In genomic region chr3:13525827-13526625, GRCh38 we compare ENCODE assay signal across 12 cellular contexts. TPM values are rescaled to one million over a fixed set of nuclear protein-coding genes. Genes with fewer than 3 reads are reported as not detected.
DNase-seq lines count a peak whose midpoint lies in the region; ATAC-seq and TF ChIP-seq lines count a peak whose summit lies in the region.
"Had no signal": no experiment of that assay in that cellular context is flagged by ENCODE, and none has a peak within 500 bp of the region (broad histone marks: within the 10 kb centered on the region; RNA-seq: fewer than 3 reads in every experiment).

No MANE protein-coding gene starts in this region.

- peaks cover 8% of the 10 kb centered on the region for H3F3A ChIP-seq in smooth muscle cell (ENCODE audit: low read depth)

- DNase-seq in mammary epithelial cell: peak; percentile 61
- no peak for DNase-seq in smooth muscle cell (lab: John Stamatoyannopoulos, UW; ENCODE audit: unreplicated experiment)
- no peak for DNase-seq in HPDE6-E6E7 (ENCODE audit: extremely low spot score)
- DNase-seq in activated CD8-positive, alpha-beta memory T cell treated with anti-CD3 and anti-CD28 coated beads, Interleukin-2, amount 10 ng/mL, durations not matched to agents 7 days and 5 days: no peak
- DNase-seq: activated CD4-positive, alpha-beta T cell treated with anti-CD3 and anti-CD28 coated beads for 36 hours; activated naive CD4-positive, alpha-beta T cell treated with anti-CD3 and anti-CD28 coated beads, Interleukin-2, amount 50 U/mL, for 16 hours; effector CD4-positive, alpha-beta T cell; SHP77 had no signal

- H3K4me1 Mint-ChIP-seq in activated CD8-positive, alpha-beta memory T cell treated with anti-CD3 and anti-CD28 coated beads, Interleukin-2, amount 10 ng/mL, durations not matched to agents 7 days and 5 days: no peaks in the 10 kb centered on the region
- H3K4me1 Mint-ChIP-seq: activated CD4-positive, alpha-beta T cell treated with anti-CD3 and anti-CD28 coated beads for 36 hours had no signal

- intact Hi-C loops in mammary epithelial cell (cut with micrococcal nuclease): no loop called here

- H3K36me3 Mint-ChIP-seq in activated CD8-positive, alpha-beta memory T cell treated with anti-CD3 and anti-CD28 coated beads, Interleukin-2, amount 10 ng/mL, durations not matched to agents 7 days and 5 days: no peaks in the 10 kb centered on the region

- peaks cover 4% of the 10 kb centered on the region for H3K9me3 Mint-ChIP-seq in activated CD8-positive, alpha-beta memory T cell treated with anti-CD3 and anti-CD28 coated beads, Interleukin-2, amount 10 ng/mL, durations not matched to agents 7 days and 5 days (ENCODE audit: low read depth)

- CTCF ChIA-PET in HEK293 (lab: Yijun Ruan, JAX): interaction anchor here (0.7 to 1.3 kb wide), 6 partner anchors 13 to 355 kb away, joined by 3 to 5 read pairs (median 4); no protein-coding TSS in a partner anchor
- CTCF ChIA-PET in mammary epithelial cell (lab: Charles Lee; ENCODE audit: low non-redundant PET): no interaction called here
- CTCF ChIA-PET in activated CD8-positive, alpha-beta memory T cell treated with anti-CD3 and anti-CD28 coated beads, Interleukin-2, amount 10 ng/mL, durations not matched to agents 7 days and 5 days (lab: Charles Lee): interaction anchor here (1.4 to 2.4 kb wide), 2 partner anchors 19 to 30 kb away, joined by 4 to 7 read pairs; no protein-coding TSS in a partner anchor

- H3K27ac ChIP-seq in HEK293 (ENCODE audit: extremely low read depth, low read depth, low read length) (no peak overlapping the region), mammary epithelial cell (ENCODE audit: insufficient read depth, low read depth, low read length) (peak overlapping the region; percentile 29), smooth muscle cell (ENCODE audit: low read depth) (peak overlapping the region; percentile 78)

- POLR2A ChIA-PET in HEK293 (lab: Yijun Ruan, JAX): interaction anchor here (0.8 kb wide), 1 partner anchor 127 kb away, joined by 3 read pairs; no protein-coding TSS in a partner anchor

- H3K4me3 ChIP-seq in HEK293 (ENCODE audit: low read depth, low read length): no peak overlapping the region
- no peak overlapping the region for H3K4me3 ChIP-seq in mammary epithelial cell (replicated peaks in 1 of 3; ENCODE audit: insufficient read depth in 1 of 3, low read depth in 2 of 3, low read length in 3 of 3)
- no peak overlapping the region for H3K4me3 ChIP-seq in iPS-15b (ENCODE audit: low read depth, low read length)
- no peak overlapping the region for H3K4me3 ChIP-seq in smooth muscle cell

- peaks cover 29% of the 10 kb centered on the region for H3K27me3 Mint-ChIP-seq in activated CD8-positive, alpha-beta memory T cell treated with anti-CD3 and anti-CD28 coated beads, Interleukin-2, amount 10 ng/mL, durations not matched to agents 7 days and 5 days
- H3K27me3 Mint-ChIP-seq: activated CD4-positive, alpha-beta T cell treated with anti-CD3 and anti-CD28 coated beads for 36 hours had no signal

- no peak overlapping the region for H3K4me3 Mint-ChIP-seq in activated CD8-positive, alpha-beta memory T cell treated with anti-CD3 and anti-CD28 coated beads, Interleukin-2, amount 10 ng/mL, durations not matched to agents 7 days and 5 days
- H3K4me3 Mint-ChIP-seq: activated CD4-positive, alpha-beta T cell treated with anti-CD3 and anti-CD28 coated beads for 36 hours had no signal

- H3K27ac Mint-ChIP-seq in activated CD8-positive, alpha-beta memory T cell treated with anti-CD3 and anti-CD28 coated beads, Interleukin-2, amount 10 ng/mL, durations not matched to agents 7 days and 5 days: no peak overlapping the region
- H3K27ac Mint-ChIP-seq: activated CD4-positive, alpha-beta T cell treated with anti-CD3 and anti-CD28 coated beads for 36 hours had no signal

- TF ChIP-seq CTCF in HEK293 (tag by site-specific recombination; IDR thresholded peaks at IDR 0.05): no peak
- TF ChIP-seq CTCF in mammary epithelial cell (conservative IDR thresholded peaks at IDR 0.05 in 1 of 2, IDR thresholded peaks at IDR 0.05 in 1 of 2; ENCODE audit: extremely low read depth in 1 of 2, insufficient read depth in 1 of 2, low read depth in 1 of 2, low read length in 2 of 2): no peak
- no peak for TF ChIP-seq CTCF in smooth muscle cell (IDR thresholded peaks at IDR 0.05; ENCODE audit: borderline replicate concordance, insufficient read depth, poor library complexity, severe bottlenecking)

- dilution Hi-C loops in mammary epithelial cell (cut with HindIII; ENCODE audit: low sequenced_read_pairs): no loop called here

- H3K4me2 ChIP-seq in mammary epithelial cell (ENCODE audit: insufficient read depth, low read depth, low read length) (peak overlapping the region; percentile 60), smooth muscle cell (peak overlapping the region; percentile 46)

- in situ Hi-C loops in mammary epithelial cell (cut with MboI; ENCODE audit: low sequenced_read_pairs in 2 of 2): no loop called here

- H3K9ac ChIP-seq in mammary epithelial cell (ENCODE audit: insufficient read depth, low read length): no peak overlapping the region
- H3K9ac ChIP-seq in iPS-15b (ENCODE audit: low read depth, low read length): peak overlapping the region; percentile 24
- H3K9ac ChIP-seq in smooth muscle cell (ENCODE audit: low read depth): peak overlapping the region; percentile 1

- H3K9me3 ChIP-seq in HEK293 (ENCODE audit: control insufficient read depth, insufficient read depth, low read depth, low read length) (no peaks in the 10 kb centered on the region), mammary epithelial cell (replicated peaks; ENCODE audit: insufficient read depth, low read length) (no peaks in the 10 kb centered on the region), iPS-15b (ENCODE audit: control insufficient read depth, insufficient read depth, low read length) (no peaks in the 10 kb centered on the region), smooth muscle cell (replicated peaks; ENCODE audit: low read depth) (no peaks in the 10 kb centered on the region)

- peak overlapping the region; percentile 87 for H2AFZ ChIP-seq in mammary epithelial cell (ENCODE audit: low read depth, low read length)
- H2AFZ ChIP-seq in smooth muscle cell (ENCODE audit: low read depth): peak overlapping the region; percentile 75

- H3K36me3 ChIP-seq in HEK293 (ENCODE audit: control insufficient read depth in 2 of 2, insufficient read depth in 1 of 2, low read length in 2 of 2) (no peaks in the 10 kb centered on the region), mammary epithelial cell (ENCODE audit: insufficient read depth, low read length) (no peaks in the 10 kb centered on the region), iPS-15b (ENCODE audit: control insufficient read depth, insufficient read depth, low read length) (no peaks in the 10 kb centered on the region), smooth muscle cell (ENCODE audit: low read depth) (no peaks in the 10 kb centered on the region)

- H3K79me2 ChIP-seq in mammary epithelial cell (ENCODE audit: insufficient read depth, low read length) (no peaks in the 10 kb centered on the region), smooth muscle cell (ENCODE audit: low read depth) (no peaks in the 10 kb centered on the region)

- H4K20me1 ChIP-seq in mammary epithelial cell (ENCODE audit: insufficient read depth, low read length) (no peaks in the 10 kb centered on the region), smooth muscle cell (ENCODE audit: low read depth) (no peaks in the 10 kb centered on the region)

- no peaks in the 10 kb centered on the region for H3K27me3 ChIP-seq in mammary epithelial cell (ENCODE audit: insufficient read depth, low read length)
- H3K27me3 ChIP-seq in iPS-15b (ENCODE audit: control insufficient read depth, insufficient read depth, low read length): no peaks in the 10 kb centered on the region
- no peaks in the 10 kb centered on the region for H3K27me3 ChIP-seq in smooth muscle cell (ENCODE audit: low read depth)

- ATAC-seq in HG02642 (IDR thresholded peaks at IDR 0.05; ENCODE audit: poor library complexity, unreplicated experiment): no peak
- ATAC-seq in activated CD8-positive, alpha-beta memory T cell treated with anti-CD3 and anti-CD28 coated beads, Interleukin-2, amount 10 ng/mL, durations not matched to agents 7 days and 5 days: no peak
- ATAC-seq in GM18505 (IDR thresholded peaks at IDR 0.05; ENCODE audit: unreplicated experiment): no peak
- ATAC-seq: activated CD4-positive, alpha-beta T cell treated with anti-CD3 and anti-CD28 coated beads for 36 hours had no signal

- H3K4me1 ChIP-seq in HEK293 (ENCODE audit: control insufficient read depth, insufficient read depth, low read length): no peaks in the 10 kb centered on the region
- peaks cover 16% of the 10 kb centered on the region for H3K4me1 ChIP-seq in mammary epithelial cell (ENCODE audit: insufficient read depth, low read length)
- H3K4me1 ChIP-seq in iPS-15b (ENCODE audit: control insufficient read depth, insufficient read depth, low read length): peaks cover 4% of the 10 kb centered on the region
- H3K4me1 ChIP-seq in smooth muscle cell (ENCODE audit: low read depth): peaks cover 17% of the 10 kb centered on the region

- 4% methylated on average over 14 of the region's 20 CpGs for WGBS in mammary epithelial cell (ENCODE audit: low coverage, missing lambda C conversion rate)
- WGBS in smooth muscle cell (ENCODE audit: low lambda C conversion rate): 67% methylated on average over 20 of the region's 20 CpGs

- no peak for TF ChIP-seq POLR2A in GM18505 (IDR thresholded peaks at IDR 0.05; ENCODE audit: borderline replicate concordance, extremely low read depth, insufficient read depth, insufficient read length)

- BruUV-seq in mammary epithelial cell (replicated peaks; lab: Mats Ljungman, UMichigan): no TSS peak

TF ChIP-seq in HEK293, 187 proteins besides CTCF, POLR2A, EP300 and RAD21 (continues in another document):
- no peak for TF ChIP-seq KLF7 (tag by site-specific recombination; IDR thresholded peaks at IDR 0.05; ENCODE audit: borderline replicate concordance)
- TF ChIP-seq ZNF514 (tag by site-specific recombination; IDR thresholded peaks at IDR 0.05): no peak

RNA-seq across cellular contexts. Expression of gene FBLN2, which starts 22.9 kb away (rescaled TPM):
- total RNA-seq in mammary epithelial cell: 1 to 10 TPM in 1 of 2 donors, not detected in 1; 2.2 TPM
- polyA plus RNA-seq in mammary epithelial cell: 0.03 TPM
- not detected for polyA minus RNA-seq in mammary epithelial cell
- 159 and 178 TPM in 2 replicates for total RNA-seq in smooth muscle cell
- 249 and 390 TPM in 2 replicates for polyA plus RNA-seq in smooth muscle cell
- total RNA-seq in activated CD8-positive, alpha-beta memory T cell treated with anti-CD3 and anti-CD28 coated beads, Interleukin-2, amount 10 ng/mL, durations not matched to agents 7 days and 5 days: under 1 TPM in 1 of 2 experiments, not detected in 1; 0.35 TPM

RNA-seq across cellular contexts. Expression of gene HDAC11, which starts 45.9 kb away (rescaled TPM):
- total RNA-seq in mammary epithelial cell (10 to 100 TPM; 17.2 to 17.7 TPM), smooth muscle cell (7.5 and 9.6 TPM in 2 replicates)
- polyA plus RNA-seq in mammary epithelial cell (8.5 TPM), smooth muscle cell (14.8 and 20.2 TPM in 2 replicates)
- polyA minus RNA-seq in mammary epithelial cell: 7.9 TPM
- 1 to 10 TPM in 1 of 2 experiments, under 1 TPM in 1; 0.70 to 1.2 TPM for total RNA-seq in activated CD8-positive, alpha-beta memory T cell treated with anti-CD3 and anti-CD28 coated beads, Interleukin-2, amount 10 ng/mL, durations not matched to agents 7 days and 5 days

Comparison
In these comparisons a context has a peak if more than half of its experiments do, and no peak if none do; other contexts are left out.
1. RNA of gene FBLN2, which starts 22.9 kb away (total RNA-seq): 159 to 178 TPM in smooth muscle cell; 2.2 TPM in mammary epithelial cell and 0.35 TPM in activated CD8-positive, alpha-beta memory T cell treated with anti-CD3 and anti-CD28 coated beads, Interleukin-2, amount 10 ng/mL, durations not matched to agents 7 days and 5 days; every median in the first group is over 10 times any median in the second.